In genomic region chr9:88378317-88378716, GRCh38 we compare ENCODE assay signal across 11 cellular contexts. TPM values are rescaled to one million over a fixed set of nuclear protein-coding genes. Genes with fewer than 3 reads are reported as not detected.
DNase-seq lines count a peak whose midpoint lies in the region; ATAC-seq and TF ChIP-seq lines count a peak whose summit lies in the region.
"Had no signal": no experiment of that assay in that cellular context is flagged by ENCODE, and none has a peak within 500 bp of the region (broad histone marks: within the 10 kb centered on the region; RNA-seq: fewer than 3 reads in every experiment).

No MANE protein-coding gene starts in this region.

- no peak for TF ChIP-seq RAD21 in HCT116 (IDR thresholded peaks at IDR 0.05; ENCODE audit: low read depth)

- intact Hi-C loops in HCT116 (cut with micrococcal nuclease): no loop called here

- RAD21 ChIA-PET in HCT116 (lab: Charles Lee; ENCODE audit: low non-redundant PET in 1 of 2, low total read pairs in 2 of 2, uncharacterized antibody in 2 of 2, unreplicated experiment in 2 of 2): no interaction called here

- no TSS peak for BruUV-seq in HCT116 (replicated peaks; lab: Mats Ljungman, UMichigan)

- in situ Hi-C loops in brain microvascular endothelial cell (cut with HindIII; ENCODE audit: low pct_ligation_motif_present, low sequenced_read_pairs): no loop called here

- no peaks in the 10 kb centered on the region for H3K36me3 ChIP-seq in HCT116 (ENCODE audit: control insufficient read depth in 1 of 2, insufficient read depth in 2 of 2, low read length in 2 of 2)
- no peaks in the 10 kb centered on the region for H3K36me3 ChIP-seq in brain microvascular endothelial cell (replicated peaks)
- H3K36me3 ChIP-seq: BLaER1, gastrocnemius medialis, WERI-Rb-1 had no signal

- H3K9me2 ChIP-seq in HCT116 (ENCODE audit: insufficient read depth): no peaks in the 10 kb centered on the region

- no peak overlapping the region for H3K9ac ChIP-seq in HCT116 (ENCODE audit: low read length)
- H3K9ac ChIP-seq: BLaER1 had no signal

- peaks cover 0 to 15% of the 10 kb centered on the region in 2 experiments; a peak in 3 of 4 replicates for H3K4me1 ChIP-seq in HCT116 (ENCODE audit: control insufficient read depth in 1 of 2, insufficient read depth in 2 of 2, low read length in 2 of 2)
- H3K4me1 ChIP-seq: BLaER1, gastrocnemius medialis had no signal

- CTCF ChIA-PET in HCT116 (lab: Charles Lee): no interaction called here

- H3K4me2 ChIP-seq in HCT116 (ENCODE audit: low read length): no peak overlapping the region
- H3K4me2 ChIP-seq: BLaER1 had no signal

- DNase-seq in AG08396 (ENCODE audit: low spot score) (peak; percentile 19), HCT116 (ENCODE audit: low read depth, low spot score) (no peak), brain microvascular endothelial cell (no peak), iPS DF 4.7 (ENCODE audit: extremely low read depth, low spot score) (peak; percentile 87), SIG-M5 treated with dmso at 0.1 percent for 504 hours (lab: John Stamatoyannopoulos, UW; ENCODE audit: unreplicated experiment) (no peak), islet precursor cell (no peak)
- DNase-seq: gastrocnemius medialis, WERI-Rb-1 had no signal

- no peaks in the 10 kb centered on the region for H3K27me3 ChIP-seq in HCT116 (ENCODE audit: insufficient read depth, low read length)
- H3K27me3 ChIP-seq in brain microvascular endothelial cell (replicated peaks): no peaks in the 10 kb centered on the region
- H3K27me3 ChIP-seq: BLaER1, gastrocnemius medialis had no signal

- peak; percentile 57; the same call in 1 of the 2 replicates for ATAC-seq in HCT116
- no peak for ATAC-seq in HG02938 (IDR thresholded peaks at IDR 0.05; ENCODE audit: unreplicated experiment)
- no peak for ATAC-seq in GM21529 (IDR thresholded peaks at IDR 0.05; ENCODE audit: unreplicated experiment)
- ATAC-seq: gastrocnemius medialis had no signal

- peak in 2 of 3 experiments; percentile 9 to 20; a peak in 2 of 6 replicates for TF ChIP-seq CTCF in HCT116 (IDR thresholded peaks at IDR 0.05 in 2 of 3, conservative IDR thresholded peaks at IDR 0.05 in 1 of 3; ENCODE audit: borderline replicate concordance in 1 of 3, insufficient read depth in 1 of 3, low read depth in 2 of 3, low read length in 2 of 3)
- TF ChIP-seq CTCF in brain microvascular endothelial cell (IDR thresholded peaks at IDR 0.05; ENCODE audit: low read depth, low read length, missing control alignments): peak; percentile 30

- no peaks in the 10 kb centered on the region for H3K79me2 ChIP-seq in HCT116 (ENCODE audit: insufficient read depth, low read length)

- POLR2A ChIA-PET in HCT116 (lab: Charles Lee): no interaction called here

- no peaks in the 10 kb centered on the region for H4K20me1 ChIP-seq in HCT116 (ENCODE audit: insufficient read depth)
- H4K20me1 ChIP-seq: BLaER1 had no signal

- no peak overlapping the region for H3K4me3 ChIP-seq in HCT116 (replicated peaks in 1 of 2; ENCODE audit: low read depth in 1 of 2, low read length in 2 of 2)
- H3K4me3 ChIP-seq in brain microvascular endothelial cell (ENCODE audit: low read depth, low read length): no peak overlapping the region
- H3K4me3 ChIP-seq: BLaER1, gastrocnemius medialis had no signal

- no peaks in the 10 kb centered on the region for H3K9me3 ChIP-seq in HCT116 (ENCODE audit: control insufficient read depth in 1 of 2, insufficient read depth in 1 of 2, low read depth in 1 of 2, low read length in 2 of 2)
- H3K9me3 ChIP-seq: gastrocnemius medialis had no signal

- H2AFZ ChIP-seq in HCT116 (ENCODE audit: low read depth, low read length, poor library complexity, severe bottlenecking): no peak overlapping the region

- TF ChIP-seq POLR2A in HCT116 (IDR thresholded peaks at IDR 0.05; ENCODE audit: borderline replicate concordance, extremely low read depth, insufficient read depth, insufficient read length): no peak

- no peak overlapping the region for H3K27ac ChIP-seq in HCT116 (ENCODE audit: low read depth, low read length)
- no peak overlapping the region for H3K27ac ChIP-seq in brain microvascular endothelial cell
- H3K27ac ChIP-seq: BLaER1, gastrocnemius medialis, WERI-Rb-1 had no signal

TF ChIP-seq in HCT116, 20 proteins besides CTCF, POLR2A, EP300 and RAD21:
- TF ChIP-seq ELF1 (IDR thresholded peaks at IDR 0.05; ENCODE audit: borderline replicate concordance, low read depth) (no peak), ZBTB33 (IDR thresholded peaks at IDR 0.05; ENCODE audit: extremely low read depth, insufficient replicate concordance, low read length) (no peak), EZH2phosphoT487 (IDR thresholded peaks at IDR 0.05; ENCODE audit: borderline replicate concordance) (no peak), TCF7L2 (IDR thresholded peaks at IDR 0.05; ENCODE audit: borderline replicate concordance, extremely low read depth, insufficient read depth, insufficient read length) (no peak), CEBPB (IDR thresholded peaks at IDR 0.05; ENCODE audit: low read depth) (no peak), SP1 (IDR thresholded peaks at IDR 0.05; ENCODE audit: low read depth) (no peak), SRF (IDR thresholded peaks at IDR 0.05; ENCODE audit: low read depth) (no peak), REST (IDR thresholded peaks at IDR 0.05; ENCODE audit: low read depth) (no peak), EGR1 (IDR thresholded peaks at IDR 0.05; ENCODE audit: low read depth) (no peak), POLR2AphosphoS5 (IDR thresholded peaks at IDR 0.05; ENCODE audit: low read depth, low read length) (no peak), ZFX (IDR thresholded peaks at IDR 0.05) (no peak), SIN3A (IDR thresholded peaks at IDR 0.05; ENCODE audit: low read depth) (no peak), JUND (IDR thresholded peaks at IDR 0.05) (no peak), FOSL1 (IDR thresholded peaks at IDR 0.05; ENCODE audit: low read depth) (no peak)
- TF ChIP-seq, protein P1, sequence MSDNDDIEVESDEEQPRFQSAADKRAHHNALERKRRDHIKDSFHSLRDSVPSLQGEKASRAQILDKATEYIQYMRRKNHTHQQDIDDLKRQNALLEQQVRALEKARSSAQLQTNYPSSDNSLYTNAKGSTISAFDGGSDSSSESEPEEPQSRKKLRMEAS (IDR thresholded peaks at IDR 0.05): no peak

RNA-seq across cellular contexts. Expression of gene SPIN1, which starts 9.9 kb away (rescaled TPM):
- total RNA-seq in HCT116 (2021; ENCODE audit: unreplicated experiment): 74.0 TPM
- polyA plus RNA-seq in HCT116 (2012): 29.5 and 32.8 TPM in 2 replicates

Comparison
In these comparisons a context has a peak if more than half of its experiments do, and no peak if none do; other contexts are left out.
1. DNase-seq: peak in AG08396 (single experiment) and iPS DF 4.7 (single experiment); none in HCT116 (single experiment), brain microvascular endothelial cell (single experiment), SIG-M5 treated with dmso at 0.1 percent for 504 hours (single experiment) and islet precursor cell (single experiment).